Comparison of ENCODE assay signal across 8 cellular contexts in genomic region chr7:29684146-29684786, GRCh38.
DNase-seq lines count a peak whose midpoint lies in the region; ATAC-seq, FAIRE-seq and TF ChIP-seq lines count a peak whose summit lies in the region.
"Not testable (repeated sequence)": the region's sequence is repeated elsewhere in the genome, so short reads cannot be mapped to it uniquely, and the experiment has no call there.

No MANE protein-coding gene starts in this region.

- not testable (repeated sequence) for H3K9me3 Mint-ChIP-seq in activated naive CD8-positive, alpha-beta T cell treated with anti-CD3 and anti-CD28 coated beads, Interleukin-2, amount 10 ng/mL, durations not matched to agents 7 days and 5 days; stimulated activated naive CD8-positive, alpha-beta T cell treated with anti-CD3 and anti-CD28 coated beads, Interleukin-15, Interleukin-2, amounts not matched to agents 100 ng/mL and 50 ng/mL, for 24 hours

- H3K9ac ChIP-seq in mucosa of rectum (ENCODE audit: low read depth in 1 of 2, low read length in 2 of 2): peak overlapping the region in 1 of 2 donors; percentile 79

- ATAC-seq in GM21619 (IDR thresholded peaks at IDR 0.05; ENCODE audit: unreplicated experiment) (peak; percentile 57), HG03442 (IDR thresholded peaks at IDR 0.05; ENCODE audit: unreplicated experiment) (peak; percentile 18)
- ATAC-seq in activated naive CD8-positive, alpha-beta T cell treated with anti-CD3 and anti-CD28 coated beads, Interleukin-2, amount 10 ng/mL, durations not matched to agents 7 days and 5 days (ENCODE audit: low read depth): peak; percentile 14

- H3K27me3 Mint-ChIP-seq in activated naive CD8-positive, alpha-beta T cell treated with anti-CD3 and anti-CD28 coated beads, Interleukin-2, amount 10 ng/mL, durations not matched to agents 7 days and 5 days: peaks cover 36% of the 10 kb centered on the region
- H3K27me3 Mint-ChIP-seq in stimulated activated naive CD8-positive, alpha-beta T cell treated with anti-CD3 and anti-CD28 coated beads, Interleukin-15, Interleukin-2, amounts not matched to agents 100 ng/mL and 50 ng/mL, for 24 hours: peaks cover 31% of the 10 kb centered on the region

- peak; percentile 73 for FAIRE-seq in RCC 7860 (lab: Jason Lieb, UNC)

- not testable (repeated sequence) for H3K4me1 ChIP-seq in mucosa of rectum (ENCODE audit: control insufficient read depth in 2 of 2, insufficient read depth in 2 of 2, low read length in 2 of 2)

- H3K9me3 ChIP-seq in mucosa of rectum (ENCODE audit: control insufficient read depth in 2 of 2, low read length in 2 of 2): not testable (repeated sequence)

- TF ChIP-seq CTCF in foreskin fibroblast (IDR thresholded peaks at IDR 0.05; ENCODE audit: low read depth, low read length): not testable (repeated sequence)

- peak overlapping the region; percentile 78 to 83 for H3K27ac ChIP-seq in mucosa of rectum (ENCODE audit: low read depth in 2 of 2, low read length in 2 of 2)

- not testable (repeated sequence) for H3K27me3 ChIP-seq in mucosa of rectum (ENCODE audit: control insufficient read depth in 2 of 2, insufficient read depth in 2 of 2, low read length in 2 of 2)

- H3K4me3 ChIP-seq in foreskin fibroblast (ENCODE audit: low read depth in 1 of 2, low read length in 2 of 2) (peak overlapping the region; percentile 61 to 67), mucosa of rectum (ENCODE audit: low read length in 2 of 2) (peak overlapping the region; percentile 69 to 74)

- peak overlapping the region; percentile 88 for H3K4me3 Mint-ChIP-seq in activated naive CD8-positive, alpha-beta T cell treated with anti-CD3 and anti-CD28 coated beads, Interleukin-2, amount 10 ng/mL, durations not matched to agents 7 days and 5 days
- H3K4me3 Mint-ChIP-seq in stimulated activated naive CD8-positive, alpha-beta T cell treated with anti-CD3 and anti-CD28 coated beads, Interleukin-15, Interleukin-2, amounts not matched to agents 100 ng/mL and 50 ng/mL, for 24 hours: peak overlapping the region; percentile 81

- H3K27ac Mint-ChIP-seq in activated naive CD8-positive, alpha-beta T cell treated with anti-CD3 and anti-CD28 coated beads, Interleukin-2, amount 10 ng/mL, durations not matched to agents 7 days and 5 days: peak overlapping the region; percentile 67
- not testable (repeated sequence) for H3K27ac Mint-ChIP-seq in stimulated activated naive CD8-positive, alpha-beta T cell treated with anti-CD3 and anti-CD28 coated beads, Interleukin-15, Interleukin-2, amounts not matched to agents 100 ng/mL and 50 ng/mL, for 24 hours

- H3K36me3 ChIP-seq in mucosa of rectum (ENCODE audit: control insufficient read depth in 2 of 2, insufficient read depth in 2 of 2, low read length in 2 of 2): not testable (repeated sequence)

- POLR2A ChIA-PET in activated naive CD8-positive, alpha-beta T cell treated with anti-CD3 and anti-CD28 coated beads, Interleukin-2, amount 10 ng/mL, durations not matched to agents 7 days and 5 days (lab: Charles Lee): not testable (repeated sequence)

- H3K4me1 Mint-ChIP-seq in activated naive CD8-positive, alpha-beta T cell treated with anti-CD3 and anti-CD28 coated beads, Interleukin-2, amount 10 ng/mL, durations not matched to agents 7 days and 5 days; stimulated activated naive CD8-positive, alpha-beta T cell treated with anti-CD3 and anti-CD28 coated beads, Interleukin-15, Interleukin-2, amounts not matched to agents 100 ng/mL and 50 ng/mL, for 24 hours (ENCODE audit: low read depth): not testable (repeated sequence)

- DNase-seq in DMS53 (lab: John Stamatoyannopoulos, UW): peak; percentile 71
- DNase-seq in RCC 7860 (ENCODE audit: low spot score); activated naive CD8-positive, alpha-beta T cell treated with anti-CD3 and anti-CD28 coated beads, Interleukin-2, amount 10 ng/mL, durations not matched to agents 7 days and 5 days: not testable (repeated sequence)
- DNase-seq in foreskin fibroblast: peak; percentile 1 to 20

- H3K36me3 Mint-ChIP-seq in activated naive CD8-positive, alpha-beta T cell treated with anti-CD3 and anti-CD28 coated beads, Interleukin-2, amount 10 ng/mL, durations not matched to agents 7 days and 5 days; stimulated activated naive CD8-positive, alpha-beta T cell treated with anti-CD3 and anti-CD28 coated beads, Interleukin-15, Interleukin-2, amounts not matched to agents 100 ng/mL and 50 ng/mL, for 24 hours (ENCODE audit: low read depth): not testable (repeated sequence)
